ENCODE assay signal across 16 cellular contexts in the genomic region with DNA sequence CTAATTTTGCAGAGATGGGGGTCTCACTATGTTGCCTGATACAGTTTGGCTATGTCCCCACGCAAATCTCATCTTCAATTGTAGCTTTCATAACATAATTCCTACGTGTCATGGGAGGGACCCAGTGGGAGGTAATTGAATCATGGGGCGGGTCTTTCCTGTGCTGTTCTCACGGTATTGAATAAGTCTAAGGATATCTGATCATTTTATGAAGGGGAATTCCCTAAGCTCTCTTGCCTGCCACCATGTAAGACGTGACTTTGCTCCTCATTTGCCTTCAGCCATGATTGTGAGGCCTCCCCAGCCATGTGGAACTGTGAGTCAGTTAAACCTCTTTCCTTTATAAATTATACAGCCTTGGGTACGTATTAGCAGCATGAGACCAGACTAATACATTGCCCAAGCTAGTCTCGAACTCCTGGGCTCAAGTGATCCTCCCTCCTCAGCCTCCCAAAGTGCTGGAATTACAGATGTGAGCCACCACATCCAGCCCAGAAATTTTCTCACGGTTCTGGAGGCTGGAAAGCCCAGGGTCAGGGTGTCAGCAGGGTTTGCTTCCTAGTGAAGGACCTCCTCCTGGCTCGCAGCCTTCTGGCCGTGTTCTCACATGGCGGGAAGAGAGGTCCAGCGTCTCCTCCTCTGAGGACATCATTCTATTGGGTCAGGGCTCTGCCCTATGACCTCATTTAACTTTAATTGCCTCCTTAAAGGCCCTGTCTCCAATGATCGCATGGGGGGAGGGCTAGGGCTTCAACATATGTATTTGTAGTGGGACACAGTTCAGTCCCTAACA. TPM values are rescaled to one million over a fixed set of nuclear protein-coding genes. Genes with fewer than 3 reads are reported as not detected.
"Had no signal": no experiment of that assay in that cellular context is flagged by ENCODE, and none has a peak within 500 bp of the region (broad histone marks: within the 10 kb centered on the region; RNA-seq: fewer than 3 reads in every experiment).

No MANE protein-coding gene starts in this region.

- H3K4me1 ChIP-seq: SJCRH30, uterus had no signal

- H3K36me3 ChIP-seq: cardiac muscle cell, prostate gland, SJCRH30, thyroid gland, uterus had no signal

- H3K27me3 ChIP-seq: ascending aorta, cardiac muscle cell, esophagus muscularis mucosa, SJCRH30, spleen, thyroid gland, uterus had no signal

- H3K4me3 ChIP-seq: ascending aorta, cardiac muscle cell, esophagus muscularis mucosa, prostate gland, SJCRH30, spleen, thyroid gland, uterus had no signal

- DNase-seq: activated CD4-positive, alpha-beta T cell treated with anti-CD3 and anti-CD28 coated beads for 48 hours; activated naive CD4-positive, alpha-beta T cell treated with Interleukin-2 at 50 U/mL for 16 hours; left colon; mesenchymal stem cell; natural killer cell; SJCRH30; spleen; stimulated activated CD4-positive, alpha-beta T cell treated with anti-CD3 and anti-CD28 coated beads, Interleukin-1b, Interleukin-23, amount 100 ng/mL, for 48 hours; T-helper 17 cell; thyroid gland; uterus had no signal

- H3K27ac ChIP-seq: cardiac muscle cell, prostate gland, SJCRH30, thyroid gland, uterus had no signal

- ATAC-seq: left colon, natural killer cell, sciatic nerve, T-helper 17 cell had no signal

- H3K27ac Mint-ChIP-seq: T-helper 17 cell had no signal

- H3K9me3 ChIP-seq: ascending aorta, esophagus muscularis mucosa, prostate gland, SJCRH30, thyroid gland, uterus had no signal

- H3K4me1 Mint-ChIP-seq: natural killer cell had no signal

- H3K4me3 Mint-ChIP-seq: natural killer cell, T-helper 17 cell had no signal

- H3K9me3 Mint-ChIP-seq: natural killer cell had no signal

- H3K27me3 Mint-ChIP-seq: T-helper 17 cell had no signal

RNA-seq across cellular contexts. Expression of a gene that starts 40.7 kb away (rescaled TPM):
- total RNA-seq: natural killer cell, T-helper 17 cell had no signal
